20 cellular contexts compared by ENCODE assay signal in the genomic region with DNA sequence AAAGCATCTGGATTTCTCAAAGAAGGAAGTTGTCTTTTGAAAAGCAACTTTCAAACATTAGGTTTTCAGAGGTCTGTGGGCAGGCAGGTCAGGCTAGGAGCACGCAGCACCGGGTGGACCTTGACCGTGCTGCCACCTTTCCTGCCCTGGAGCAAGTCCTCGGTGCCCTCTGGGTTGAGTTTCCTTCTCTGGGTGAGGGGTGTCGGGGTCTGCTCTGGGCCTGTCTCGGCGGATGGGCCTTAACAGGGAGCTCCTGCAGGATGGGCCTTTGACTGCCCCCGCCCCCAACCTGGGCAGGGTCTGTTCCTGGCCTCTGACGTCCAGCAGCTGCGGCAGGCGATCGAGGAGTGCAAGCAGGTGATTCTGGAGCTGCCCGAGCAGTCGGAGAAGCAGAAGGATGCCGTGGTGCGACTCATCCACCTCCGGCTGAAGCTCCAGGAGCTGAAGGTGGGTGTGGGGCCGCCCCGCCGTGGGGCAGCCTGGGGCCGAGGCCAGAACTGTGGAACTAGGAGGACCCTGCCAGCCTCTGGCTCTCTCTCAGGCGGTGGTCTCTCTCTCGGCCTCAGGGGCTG. TPM values are rescaled to one million over a fixed set of nuclear protein-coding genes. Genes with fewer than 3 reads are reported as not detected.
DNase-seq lines count a peak whose midpoint lies in the region; ATAC-seq, FAIRE-seq and TF ChIP-seq lines count a peak whose summit lies in the region.
"Had no signal": no experiment of that assay in that cellular context is flagged by ENCODE, and none has a peak within 500 bp of the region (broad histone marks: within the 10 kb centered on the region; RNA-seq: fewer than 3 reads in every experiment).

No MANE protein-coding gene starts in this region.

- intact Hi-C loops in Right ventricle myocardium inferior (cut with DNase I): no loop called here
- intact Hi-C loops in heart left ventricle (cut with DNase I): no loop called here
- intact Hi-C loops in HepG2 (cut with micrococcal nuclease; ENCODE audit: unreplicated experiment): no loop called here

- ATAC-seq in Right ventricle myocardium inferior: no peak
- no peak for ATAC-seq in heart left ventricle
- peak in 1 of 2 donors; percentile 2 for ATAC-seq in upper lobe of left lung (ENCODE audit: low FRiP score in 2 of 2)
- no peak for ATAC-seq in GM21737 (IDR thresholded peaks at IDR 0.05; ENCODE audit: unreplicated experiment)
- no peak for ATAC-seq in HepG2

- H3K36me3 ChIP-seq in heart left ventricle: peaks cover 0 to 64% (median 43%) of the 10 kb centered on the region in 9 donors
- H3K36me3 ChIP-seq in SU-DHL-6 (ENCODE audit: low read length): no peaks in the 10 kb centered on the region
- H3K36me3 ChIP-seq in upper lobe of left lung: peaks cover 0 to 67% (median 33%) of the 10 kb centered on the region in 4 donors
- H3K36me3 ChIP-seq in HepG2 (replicated peaks in 1 of 2; ENCODE audit: control insufficient read depth in 1 of 2, insufficient read depth in 2 of 2, low read length in 2 of 2): peaks cover 35 to 45% of the 10 kb centered on the region in 2 experiments

- no peaks in the 10 kb centered on the region for H3K27me3 ChIP-seq in heart left ventricle
- no peaks in the 10 kb centered on the region for H3K27me3 ChIP-seq in SU-DHL-6 (ENCODE audit: low read length)
- H3K27me3 ChIP-seq in mononuclear cell (ENCODE audit: insufficient read depth, low read length): no peaks in the 10 kb centered on the region
- H3K27me3 ChIP-seq in upper lobe of left lung: no peaks in the 10 kb centered on the region
- H3K27me3 ChIP-seq in HepG2 (ENCODE audit: control insufficient read depth in 1 of 2, insufficient read depth in 2 of 2, low read length in 2 of 2): no peaks in the 10 kb centered on the region
- H3K27me3 ChIP-seq: tibial nerve had no signal

- FAIRE-seq in HepG2 (lab: Jason Lieb, UNC): no peak
- FAIRE-seq: keratinocyte had no signal

- CTCF ChIA-PET in HepG2 (lab: Yijun Ruan, JAX; ENCODE audit: low intra/inter-chr PET ratio, low total read pairs): no interaction called here

- H3K79me2 ChIP-seq in SU-DHL-6 (ENCODE audit: insufficient read depth, low read length): no peaks in the 10 kb centered on the region
- H3K79me2 ChIP-seq in HepG2 (ENCODE audit: insufficient read depth, low read length): no peaks in the 10 kb centered on the region

- no TSS peak for BruUV-seq in HepG2 (replicated peaks; lab: Mats Ljungman, UMichigan)

- H3K4me1 ChIP-seq in heart left ventricle: peaks cover 0 to 24% (median 0%) of the 10 kb centered on the region in 12 donors
- H3K4me1 ChIP-seq in mononuclear cell (ENCODE audit: insufficient read depth, low read length): peaks cover 70% of the 10 kb centered on the region
- peaks cover 0 to 6% (median 2%) of the 10 kb centered on the region in 4 donors for H3K4me1 ChIP-seq in upper lobe of left lung
- H3K4me1 ChIP-seq in HepG2 (ENCODE audit: insufficient read depth, low read length): no peaks in the 10 kb centered on the region
- H3K4me1 ChIP-seq: tibial nerve had no signal

- peak overlapping the region in 2 of 12 donors; percentile 17 to 90 for H3K27ac ChIP-seq in heart left ventricle
- H3K27ac ChIP-seq in SU-DHL-6 (ENCODE audit: low read depth, low read length): peak overlapping the region; percentile 86
- H3K27ac ChIP-seq in upper lobe of left lung: peak overlapping the region; percentile 51 to 77 (median 73)
- H3K27ac ChIP-seq in HepG2 (ENCODE audit: extremely low read length, insufficient read depth, low read length): no peak overlapping the region
- H3K27ac ChIP-seq: KMS-11, tibial nerve, VCaP had no signal

- H3K9me2 ChIP-seq in SU-DHL-6 (replicated peaks; ENCODE audit: insufficient read depth, low read length): no peaks in the 10 kb centered on the region

- no peak for TF ChIP-seq CTCF in heart left ventricle (IDR thresholded peaks at IDR 0.05)
- no peak for TF ChIP-seq CTCF in SU-DHL-6 (IDR thresholded peaks at IDR 0.05; ENCODE audit: insufficient read depth, low read length, poor library complexity, severe bottlenecking)
- no peak for TF ChIP-seq CTCF in upper lobe of left lung (IDR thresholded peaks at IDR 0.05)
- TF ChIP-seq CTCF in HepG2 (CRISPR knock-in tag; IDR thresholded peaks at IDR 0.05): no peak

- H3K4me3 ChIP-seq in heart left ventricle (peak overlapping the region in 6 of 12 donors; percentile 18 to 52 (median 27)), SU-DHL-6 (ENCODE audit: insufficient read depth, low read length, poor library complexity, severe bottlenecking) (no peak overlapping the region), mononuclear cell (ENCODE audit: low read length) (peak overlapping the region; percentile 34), upper lobe of left lung (peak overlapping the region in 3 of 4 donors; percentile 18 to 33 (median 22)), HepG2 (replicated peaks in 1 of 3; ENCODE audit: insufficient read depth in 1 of 3, low read depth in 2 of 3, low read length in 3 of 3) (no peak overlapping the region)
- H3K4me3 ChIP-seq: lung had no signal

- peaks cover 21% of the 10 kb centered on the region for H3F3A ChIP-seq in SU-DHL-6 (ENCODE audit: insufficient read depth)

- 89 to 93% (median 92%) methylated on average over 12 to 23 of the region's 23 CpGs for WGBS in heart left ventricle, 4 donors
- 79 to 81% methylated on average over 14 to 23 of the region's 23 CpGs for WGBS in upper lobe of left lung, 2 donors
- 93% methylated on average over 9 of the region's 23 CpGs for WGBS in HepG2 (ENCODE audit: low lambda C conversion rate)

- TF ChIP-seq POLR2A in heart left ventricle (IDR thresholded peaks at IDR 0.05) (no peak), upper lobe of left lung (IDR thresholded peaks at IDR 0.05) (peak in 1 of 4 donors; percentile 9), HepG2 (IDR thresholded peaks at IDR 0.05; ENCODE audit: insufficient read depth in 1 of 2, low read depth in 2 of 2, low read length in 2 of 2) (no peak)

- POLR2A ChIA-PET in HepG2 (lab: Yijun Ruan, JAX): interaction anchor here (0.6 to 1.9 kb wide), 2 partner anchors 35 to 79 kb away, joined by 4 to 6 read pairs; no protein-coding TSS in a partner anchor

- peak; percentile 67 for DNase-seq in Right ventricle myocardium inferior (ENCODE audit: missing footprints)
- no peak for DNase-seq in heart left ventricle
- DNase-seq in upper lobe of left lung: no peak
- no peak for DNase-seq in AG08395 (ENCODE audit: low spot score)
- no peak for DNase-seq in HepG2 (ENCODE audit: low spot score)
- DNase-seq: activated CD4-positive, alpha-beta T cell treated with anti-CD3 and anti-CD28 coated beads, Interleukin-2, amount 50 U/mL, for 1 hour; activated naive CD4-positive, alpha-beta T cell treated with anti-CD3 and anti-CD28 coated beads, Interleukin-2, amount 10 ng/mL, durations not matched to agents 7 days and 5 days; HFFc6; NCI-H1694 treated with DMSO at 0.1 percent for 48 hours; NCI-H2171 treated with DMSO at 0.1 percent for 48 hours; stimulated activated CD4-positive, alpha-beta T cell treated with anti-CD3 and anti-CD28 coated beads, Interleukin-4, amount 100 ng/mL, for 4 hours; stimulated activated naive CD4-positive, alpha-beta T cell treated with Interleukin-2 at 50 U/mL for 16 hours had no signal

- no peak overlapping the region for H3K4me2 ChIP-seq in SU-DHL-6 (ENCODE audit: low read depth, low read length, poor library complexity, severe bottlenecking)
- no peak overlapping the region for H3K4me2 ChIP-seq in HepG2 (ENCODE audit: low read depth, low read length)
- H3K4me2 ChIP-seq: KMS-11 had no signal

- H3K9ac ChIP-seq in SU-DHL-6 (ENCODE audit: low read length): no peak overlapping the region
- no peak overlapping the region for H3K9ac ChIP-seq in HepG2 (ENCODE audit: insufficient read depth, low read depth, low read length)
- H3K9ac ChIP-seq: KMS-11 had no signal

- H3K9me3 ChIP-seq in heart left ventricle: no peaks in the 10 kb centered on the region
- no peaks in the 10 kb centered on the region for H3K9me3 ChIP-seq in SU-DHL-6 (ENCODE audit: insufficient read depth, low read length)
- no peaks in the 10 kb centered on the region for H3K9me3 ChIP-seq in mononuclear cell (ENCODE audit: low read depth, low read length)
- no peaks in the 10 kb centered on the region for H3K9me3 ChIP-seq in upper lobe of left lung
- no peaks in the 10 kb centered on the region for H3K9me3 ChIP-seq in HepG2 (ENCODE audit: low read length)
- H3K9me3 ChIP-seq: tibial nerve had no signal

- no peaks in the 10 kb centered on the region for H4K20me1 ChIP-seq in SU-DHL-6 (ENCODE audit: low read depth, low read length)
- H4K20me1 ChIP-seq in HepG2 (ENCODE audit: insufficient read depth, low read length): no peaks in the 10 kb centered on the region

- no peak for TF ChIP-seq RAD21 in HepG2 (CRISPR knock-in tag; IDR thresholded peaks at IDR 0.05)

- no peak for TF ChIP-seq EP300 in upper lobe of left lung (IDR thresholded peaks at IDR 0.05)
- TF ChIP-seq EP300 in HepG2 (IDR thresholded peaks at IDR 0.05; ENCODE audit: low read depth in 2 of 2, low read length in 2 of 2): no peak
- TF ChIP-seq EP300 in HepG2 (CRISPR knock-in tag; IDR thresholded peaks at IDR 0.05; ENCODE audit: borderline replicate concordance): no peak

- no peak overlapping the region for H2AFZ ChIP-seq in SU-DHL-6 (ENCODE audit: low read depth, low read length, severe bottlenecking)
- no peak overlapping the region for H2AFZ ChIP-seq in HepG2 (ENCODE audit: low read length)

- in situ Hi-C loops in HepG2 (cut with HindIII; ENCODE audit: extremely low pct_ligation_motif_present, low pct_unique_long_range_greater_than_20kb): no loop called here

RNA-seq across cellular contexts. Expression of gene DEF8, which starts 8.7 kb away (rescaled TPM):
- total RNA-seq in Right ventricle myocardium inferior (40.5 TPM), heart left ventricle (10 to 100 TPM; 29.0 to 89.3 (median 36.1) TPM), mononuclear cell (46.9 TPM), upper lobe of left lung (100 to 1,000 TPM in 2 of 6 donors, 10 to 100 TPM in 4; 45.7 to 671 (median 80.5) TPM), HepG2 (2016; rRNA removed; fragmentation: Illumina TruSeq; extraction: Trizol) (98.5 and 107 TPM in 2 replicates)
- polyA plus RNA-seq in heart left ventricle (10 to 100 TPM; 57.1 to 68.8 TPM), HepG2 (2011; rRNA removed) (98.2 and 108 TPM in 2 replicates)
- 134 and 176 TPM in 2 replicates for total RNA-seq in HepG2 (2016; cell fraction: cytosol; rRNA removed; fragmentation: Illumina TruSeq; extraction: Trizol; ENCODE audit: low read depth)
- 103 and 113 TPM in 2 replicates for total RNA-seq in HepG2 (2016; cell fraction: insoluble cytoplasmic fraction; rRNA removed; fragmentation: Illumina TruSeq; extraction: Trizol)
- 127 and 160 TPM in 2 replicates for total RNA-seq in HepG2 (2016; cell fraction: membrane; rRNA removed; fragmentation: Illumina TruSeq; extraction: Trizol)
- total RNA-seq in HepG2 (2016; cell fraction: nucleus; rRNA removed; fragmentation: Illumina TruSeq; extraction: Trizol): 48.8 and 61.5 TPM in 2 replicates
- 100 and 138 TPM in 2 replicates for polyA plus RNA-seq in HepG2 (2011; cell fraction: cytosol; rRNA removed)
- 490 and 545 TPM in 2 replicates for polyA plus RNA-seq in HepG2 (2011; cell fraction: nucleus; rRNA removed)
- 37.2 and 56.0 TPM in 2 replicates for polyA plus RNA-seq in HepG2 (2012)
- polyA plus RNA-seq in HepG2 (2016; cell fraction: cytosol; fragmentation: Illumina TruSeq; extraction: Trizol; ENCODE audit: low read depth): 170 and 205 TPM in 2 replicates
- 116 and 132 TPM in 2 replicates for polyA plus RNA-seq in HepG2 (2016; cell fraction: insoluble cytoplasmic fraction; fragmentation: Illumina TruSeq; extraction: Trizol; ENCODE audit: low read depth)
- 126 and 153 TPM in 2 replicates for polyA plus RNA-seq in HepG2 (2016; cell fraction: membrane; fragmentation: Illumina TruSeq; extraction: Trizol; ENCODE audit: low read depth)
- 123 and 136 TPM in 2 replicates for polyA plus RNA-seq in HepG2 (2016; cell fraction: nucleus; fragmentation: Illumina TruSeq; extraction: Trizol; ENCODE audit: insufficient read depth, low read depth)
- 22.3 and 116 TPM in 2 replicates for polyA minus RNA-seq in HepG2 (2011; rRNA and poly(A)+ RNA removed; ENCODE audit: low replicate concordance)
- polyA minus RNA-seq in HepG2 (2011; cell fraction: cytosol; rRNA and poly(A)+ RNA removed): 31.8 and 36.4 TPM in 2 replicates
- polyA minus RNA-seq in HepG2 (2011; cell fraction: nucleus; rRNA and poly(A)+ RNA removed): 46.0 and 51.1 TPM in 2 replicates

RNA-seq across cellular contexts. Expression of gene TUBB3, which starts 34.2 kb away (rescaled TPM):
- 2.8 TPM for total RNA-seq in Right ventricle myocardium inferior
- 10 to 100 TPM in 2 of 9 donors, 1 to 10 TPM in 7; 1.2 to 18.1 (median 4.1) TPM for total RNA-seq in heart left ventricle
- polyA plus RNA-seq in heart left ventricle: 1 to 10 TPM in 1 of 2 donors, under 1 TPM in 1; 0.19 to 9.1 TPM
- total RNA-seq in mononuclear cell: 0.21 TPM
- total RNA-seq in upper lobe of left lung: 1 to 10 TPM in 3 of 6 donors, under 1 TPM in 2, not detected in 1; 0.33 to 9.2 (median 2.1) TPM
- 161 and 185 TPM in 2 replicates for total RNA-seq in HepG2 (2016; rRNA removed; fragmentation: Illumina TruSeq; extraction: Trizol)
- 94.2 and 96.8 TPM in 2 replicates for total RNA-seq in HepG2 (2016; cell fraction: cytosol; rRNA removed; fragmentation: Illumina TruSeq; extraction: Trizol; ENCODE audit: low read depth)
- total RNA-seq in HepG2 (2016; cell fraction: insoluble cytoplasmic fraction; rRNA removed; fragmentation: Illumina TruSeq; extraction: Trizol): 145 and 195 TPM in 2 replicates
- total RNA-seq in HepG2 (2016; cell fraction: membrane; rRNA removed; fragmentation: Illumina TruSeq; extraction: Trizol): 140 and 142 TPM in 2 replicates
- 81.3 and 94.7 TPM in 2 replicates for total RNA-seq in HepG2 (2016; cell fraction: nucleus; rRNA removed; fragmentation: Illumina TruSeq; extraction: Trizol)
- 110 and 152 TPM in 2 replicates for polyA plus RNA-seq in HepG2 (2011; rRNA removed)
- polyA plus RNA-seq in HepG2 (2011; cell fraction: cytosol; rRNA removed): 84.2 and 120 TPM in 2 replicates
- 168 and 179 TPM in 2 replicates for polyA plus RNA-seq in HepG2 (2011; cell fraction: nucleus; rRNA removed)
- 45.2 and 119 TPM in 2 replicates for polyA plus RNA-seq in HepG2 (2012)
- 63.1 and 64.3 TPM in 2 replicates for polyA plus RNA-seq in HepG2 (2016; cell fraction: cytosol; fragmentation: Illumina TruSeq; extraction: Trizol; ENCODE audit: low read depth)
- 127 and 159 TPM in 2 replicates for polyA plus RNA-seq in HepG2 (2016; cell fraction: insoluble cytoplasmic fraction; fragmentation: Illumina TruSeq; extraction: Trizol; ENCODE audit: low read depth)
- polyA plus RNA-seq in HepG2 (2016; cell fraction: membrane; fragmentation: Illumina TruSeq; extraction: Trizol; ENCODE audit: low read depth): 87.3 and 99.0 TPM in 2 replicates
- polyA plus RNA-seq in HepG2 (2016; cell fraction: nucleus; fragmentation: Illumina TruSeq; extraction: Trizol; ENCODE audit: insufficient read depth, low read depth): 138 and 154 TPM in 2 replicates
- 34.9 and 340 TPM in 2 replicates for polyA minus RNA-seq in HepG2 (2011; rRNA and poly(A)+ RNA removed; ENCODE audit: low replicate concordance)
- 99.4 and 107 TPM in 2 replicates for polyA minus RNA-seq in HepG2 (2011; cell fraction: cytosol; rRNA and poly(A)+ RNA removed)
- 34.8 and 42.6 TPM in 2 replicates for polyA minus RNA-seq in HepG2 (2011; cell fraction: nucleus; rRNA and poly(A)+ RNA removed)

RNA-seq across cellular contexts. Expression of gene MC1R, which starts 38.6 kb away (rescaled TPM):
- 1.5 TPM for total RNA-seq in Right ventricle myocardium inferior
- 1 to 10 TPM in 6 of 9 donors, under 1 TPM in 3; 0.42 to 2.1 (median 1.3) TPM for total RNA-seq in heart left ventricle
- 1 to 10 TPM; 1.4 to 1.6 TPM for polyA plus RNA-seq in heart left ventricle
- total RNA-seq in mononuclear cell: 2.7 TPM
- total RNA-seq in upper lobe of left lung: 10 to 100 TPM in 2 of 6 donors, 1 to 10 TPM in 4; 4.9 to 44.0 (median 7.0) TPM
- total RNA-seq in HepG2 (2016; rRNA removed; fragmentation: Illumina TruSeq; extraction: Trizol): 7.2 and 9.1 TPM in 2 replicates
- total RNA-seq in HepG2 (2016; cell fraction: cytosol; rRNA removed; fragmentation: Illumina TruSeq; extraction: Trizol; ENCODE audit: low read depth): 3.5 and 3.7 TPM in 2 replicates
- 8.1 and 8.7 TPM in 2 replicates for total RNA-seq in HepG2 (2016; cell fraction: insoluble cytoplasmic fraction; rRNA removed; fragmentation: Illumina TruSeq; extraction: Trizol)
- total RNA-seq in HepG2 (2016; cell fraction: membrane; rRNA removed; fragmentation: Illumina TruSeq; extraction: Trizol): 8.1 and 9.5 TPM in 2 replicates
- 7.2 and 7.7 TPM in 2 replicates for total RNA-seq in HepG2 (2016; cell fraction: nucleus; rRNA removed; fragmentation: Illumina TruSeq; extraction: Trizol)
- 14.8 and 20.0 TPM in 2 replicates for polyA plus RNA-seq in HepG2 (2011; rRNA removed)
- polyA plus RNA-seq in HepG2 (2011; cell fraction: cytosol; rRNA removed): 14.8 and 18.9 TPM in 2 replicates
- 89.3 and 96.4 TPM in 2 replicates for polyA plus RNA-seq in HepG2 (2011; cell fraction: nucleus; rRNA removed)
- polyA plus RNA-seq in HepG2 (2012): 6.5 and 12.0 TPM in 2 replicates
- 2.9 and 3.1 TPM in 2 replicates for polyA plus RNA-seq in HepG2 (2016; cell fraction: cytosol; fragmentation: Illumina TruSeq; extraction: Trizol; ENCODE audit: low read depth)
- 6.7 and 7.1 TPM in 2 replicates for polyA plus RNA-seq in HepG2 (2016; cell fraction: insoluble cytoplasmic fraction; fragmentation: Illumina TruSeq; extraction: Trizol; ENCODE audit: low read depth)
- polyA plus RNA-seq in HepG2 (2016; cell fraction: membrane; fragmentation: Illumina TruSeq; extraction: Trizol; ENCODE audit: low read depth): 6.5 and 7.5 TPM in 2 replicates
- polyA plus RNA-seq in HepG2 (2016; cell fraction: nucleus; fragmentation: Illumina TruSeq; extraction: Trizol; ENCODE audit: insufficient read depth, low read depth): 17.7 and 19.3 TPM in 2 replicates
- 23.7 and 30.7 TPM in 2 replicates for polyA minus RNA-seq in HepG2 (2011; rRNA and poly(A)+ RNA removed; ENCODE audit: low replicate concordance)
- polyA minus RNA-seq in HepG2 (2011; cell fraction: cytosol; rRNA and poly(A)+ RNA removed): 5.4 and 5.5 TPM in 2 replicates
- 16.0 and 17.0 TPM in 2 replicates for polyA minus RNA-seq in HepG2 (2011; cell fraction: nucleus; rRNA and poly(A)+ RNA removed)

Comparison
In these comparisons a context has a peak if more than half of its experiments do, and no peak if none do; other contexts are left out.
1. H3K4me3 ChIP-seq: peak in mononuclear cell (single experiment) and upper lobe of left lung (3 of 4); none in SU-DHL-6 (single experiment) and HepG2 (0 of 3).
2. RNA of gene TUBB3, which starts 34.2 kb away (total RNA-seq): 81.3 to 195 TPM in HepG2; 1.2 to 18.1 TPM in heart left ventricle, 2.8 TPM in Right ventricle myocardium inferior (single experiment), 0.33 to 9.2 TPM in upper lobe of left lung and 0.21 TPM in mononuclear cell (single experiment); every median in the first group is over 4 times any median in the second.